ENCODE assay signal across 36 cellular contexts in genomic region chr17:61571624-61572023, GRCh38. TPM values are rescaled to one million over a fixed set of nuclear protein-coding genes. Genes with fewer than 3 reads are reported as not detected.
"Had no signal": no experiment of that assay in that cellular context is flagged by ENCODE, and none has a peak within 500 bp of the region (broad histone marks: within the 10 kb centered on the region; RNA-seq: fewer than 3 reads in every experiment).

No MANE protein-coding gene starts in this region.

- H3K9me3 ChIP-seq: adrenal gland, body of pancreas had no signal

- H3K27me3 ChIP-seq: adrenal gland, body of pancreas, brain microvascular endothelial cell, breast epithelium had no signal

- DNase-seq: activated B cell treated with CpG ODN at 0.5 μM for 24 hours; activated CD4-positive, alpha-beta memory T cell treated with anti-CD3 and anti-CD28 coated beads for 36 hours; activated CD4-positive, alpha-beta T cell treated with anti-CD3 and anti-CD28 coated beads for 4 hours; activated CD4-positive, alpha-beta T cell treated with anti-CD3 and anti-CD28 coated beads, Interleukin-2, amount 10 ng/mL, durations not matched to agents 24 days and 14 days; activated CD4-positive, alpha-beta T cell treated with anti-CD3 and anti-CD28 coated beads, Interleukin-2, amount 50 U/mL, for 1 hour; activated CD4-positive, alpha-beta T cell treated with anti-CD3 and anti-CD28 coated beads, Interleukin-2, amount 50 U/mL, for 4 hours; activated CD4-positive, CD25-positive, alpha-beta regulatory T cell treated with anti-CD3 and anti-CD28 coated beads, Interleukin-2, amount 50 U/mL, for 72 hours; activated CD8-positive, alpha-beta memory T cell treated with anti-CD3 and anti-CD28 coated beads, Interleukin-2, amount 50 U/mL, for 4 hours; activated CD8-positive, alpha-beta T cell treated with anti-CD3 and anti-CD28 coated beads for 36 hours; activated effector memory CD4-positive, alpha-beta T cell treated with anti-CD3 and anti-CD28 coated beads, Interleukin-2, amount 50 U/mL, for 16 hours; activated gamma-delta T cell treated with Interleukin-2 at 50 U/mL for 16 hours; activated naive CD4-positive, alpha-beta T cell; activated naive CD4-positive, alpha-beta T cell treated with anti-CD3 and anti-CD28 coated beads for 36 hours; activated naive CD4-positive, alpha-beta T cell treated with anti-CD3 and anti-CD28 coated beads, Interleukin-2, amount 50 U/mL, for 16 hours; activated naive CD8-positive, alpha-beta T cell treated with anti-CD3 and anti-CD28 coated beads for 36 hours; activated T-cell treated with anti-CD3 and anti-CD28 coated beads for 4 hours; activated T-cell treated with anti-CD3 and anti-CD28 coated beads, Interleukin-2, amount 50 U/mL, for 1 hour; activated T-cell treated with anti-CD3 and anti-CD28 coated beads, Interleukin-2, amount 50 U/mL, for 4 hours; activated T-cell treated with anti-CD3 and anti-CD28 coated beads, Interleukin-2, amount 50 U/mL, for 72 hours; adrenal gland; amniotic stem cell; aorta; body of pancreas; brain microvascular endothelial cell; central memory CD4-positive, alpha-beta T cell; T-helper 2 cell; T-helper 9 cell had no signal

- H3K4me1 ChIP-seq: adrenal gland, body of pancreas, breast epithelium had no signal

- FAIRE-seq: astrocyte, TTC549 had no signal

- H3K27ac ChIP-seq: adrenal gland, body of pancreas, brain microvascular endothelial cell, breast epithelium, VCaP had no signal

- ATAC-seq: activated CD8-positive, alpha-beta T cell treated with anti-CD3 and anti-CD28 coated beads for 36 hours; activated naive CD4-positive, alpha-beta T cell treated with anti-CD3 and anti-CD28 coated beads, Interleukin-2, amount 50 U/mL, for 72 hours; activated T-cell treated with anti-CD3 and anti-CD28 coated beads, Interleukin-2, amount 50 U/mL, for 4 hours; activated T-cell treated with anti-CD3 and anti-CD28 coated beads, Interleukin-2, amount 50 U/mL, for 72 hours; activated T-helper 17 cell treated with anti-CD3 and anti-CD28 coated beads, Interleukin-2, amount 50 U/mL, for 72 hours; body of pancreas had no signal

- H3K4me3 ChIP-seq: adrenal gland, body of pancreas, breast epithelium had no signal

- H3K36me3 ChIP-seq: adrenal gland, brain microvascular endothelial cell, breast epithelium had no signal

RNA-seq across cellular contexts. Expression of gene NACA2, which starts 19.4 kb away (rescaled TPM):
- total RNA-seq: activated B cell treated with CpG ODN at 0.5 μM for 24 hours; activated CD4-positive, alpha-beta memory T cell treated with anti-CD3 and anti-CD28 coated beads for 36 hours; activated CD4-positive, alpha-beta T cell treated with anti-CD3 and anti-CD28 coated beads, Interleukin-2, amount 10 ng/mL, durations not matched to agents 24 days and 14 days; activated CD8-positive, alpha-beta memory T cell treated with anti-CD3 and anti-CD28 coated beads for 36 hours; activated CD8-positive, alpha-beta T cell treated with anti-CD3 and anti-CD28 coated beads for 36 hours; activated naive CD4-positive, alpha-beta T cell treated with anti-CD3 and anti-CD28 coated beads for 36 hours; activated naive CD4-positive, alpha-beta T cell treated with anti-CD3 and anti-CD28 coated beads, Interleukin-2, amount 50 U/mL, for 72 hours; activated naive CD8-positive, alpha-beta T cell treated with anti-CD3 and anti-CD28 coated beads for 36 hours; activated T-cell treated with anti-CD3 and anti-CD28 coated beads, Interleukin-2, amount 50 U/mL, for 4 hours; activated T-cell treated with anti-CD3 and anti-CD28 coated beads, Interleukin-2, amount 50 U/mL, for 72 hours; activated T-helper 17 cell treated with anti-CD3 and anti-CD28 coated beads, Interleukin-2, amount 50 U/mL, for 72 hours; adrenal gland; aorta; astrocyte; breast epithelium; cardiac septum; cerebellum had no signal
